1 cellular context compared by ENCODE assay signal in the genomic region with DNA sequence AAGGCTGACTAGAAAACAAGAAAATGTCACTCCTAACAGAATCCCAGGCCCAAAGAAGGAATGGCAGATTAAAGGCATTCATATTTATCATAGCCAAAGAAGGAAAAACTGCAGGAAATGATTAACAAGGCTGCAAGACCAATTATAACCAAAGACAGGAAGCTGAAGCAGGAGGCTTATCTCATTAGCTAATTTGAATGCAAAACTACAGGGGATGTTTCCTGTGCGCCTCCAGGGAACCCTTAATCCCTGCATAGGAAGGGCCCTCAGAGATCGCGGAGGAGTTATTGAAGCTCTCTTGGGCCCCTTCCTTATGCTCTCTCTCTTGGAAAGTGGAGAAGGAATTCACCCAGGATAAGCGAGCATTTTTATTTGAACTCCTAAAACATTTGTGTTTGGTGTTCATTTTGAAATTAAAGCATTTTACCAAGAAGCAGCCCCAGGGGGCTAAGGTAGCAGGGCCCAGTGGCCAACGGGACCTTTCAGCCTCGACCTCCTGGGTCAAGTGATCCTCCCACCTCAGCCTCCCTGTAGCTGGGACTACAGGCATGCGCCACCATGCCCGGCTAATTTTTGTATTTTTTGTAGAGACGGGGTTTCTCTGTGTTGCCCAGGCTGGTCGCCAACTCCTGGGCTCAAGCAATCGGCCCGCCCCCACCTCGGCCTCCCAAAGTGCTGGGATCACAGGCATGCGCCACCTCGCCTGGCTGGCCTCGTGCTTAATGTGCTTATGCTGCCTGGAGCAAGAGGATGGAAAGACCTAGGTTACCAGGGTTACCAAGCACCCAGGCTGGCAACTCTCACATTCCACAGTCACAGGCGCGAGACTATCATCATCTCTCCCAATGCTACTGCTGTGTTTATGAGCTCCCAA.
TF ChIP-seq lines count a peak whose summit lies in the region.

No MANE protein-coding gene starts in this region.

TF ChIP-seq in GM23338, 12 proteins besides CTCF, POLR2A, EP300 and RAD21 (continued from another document):
- TF ChIP-seq, protein P1, sequence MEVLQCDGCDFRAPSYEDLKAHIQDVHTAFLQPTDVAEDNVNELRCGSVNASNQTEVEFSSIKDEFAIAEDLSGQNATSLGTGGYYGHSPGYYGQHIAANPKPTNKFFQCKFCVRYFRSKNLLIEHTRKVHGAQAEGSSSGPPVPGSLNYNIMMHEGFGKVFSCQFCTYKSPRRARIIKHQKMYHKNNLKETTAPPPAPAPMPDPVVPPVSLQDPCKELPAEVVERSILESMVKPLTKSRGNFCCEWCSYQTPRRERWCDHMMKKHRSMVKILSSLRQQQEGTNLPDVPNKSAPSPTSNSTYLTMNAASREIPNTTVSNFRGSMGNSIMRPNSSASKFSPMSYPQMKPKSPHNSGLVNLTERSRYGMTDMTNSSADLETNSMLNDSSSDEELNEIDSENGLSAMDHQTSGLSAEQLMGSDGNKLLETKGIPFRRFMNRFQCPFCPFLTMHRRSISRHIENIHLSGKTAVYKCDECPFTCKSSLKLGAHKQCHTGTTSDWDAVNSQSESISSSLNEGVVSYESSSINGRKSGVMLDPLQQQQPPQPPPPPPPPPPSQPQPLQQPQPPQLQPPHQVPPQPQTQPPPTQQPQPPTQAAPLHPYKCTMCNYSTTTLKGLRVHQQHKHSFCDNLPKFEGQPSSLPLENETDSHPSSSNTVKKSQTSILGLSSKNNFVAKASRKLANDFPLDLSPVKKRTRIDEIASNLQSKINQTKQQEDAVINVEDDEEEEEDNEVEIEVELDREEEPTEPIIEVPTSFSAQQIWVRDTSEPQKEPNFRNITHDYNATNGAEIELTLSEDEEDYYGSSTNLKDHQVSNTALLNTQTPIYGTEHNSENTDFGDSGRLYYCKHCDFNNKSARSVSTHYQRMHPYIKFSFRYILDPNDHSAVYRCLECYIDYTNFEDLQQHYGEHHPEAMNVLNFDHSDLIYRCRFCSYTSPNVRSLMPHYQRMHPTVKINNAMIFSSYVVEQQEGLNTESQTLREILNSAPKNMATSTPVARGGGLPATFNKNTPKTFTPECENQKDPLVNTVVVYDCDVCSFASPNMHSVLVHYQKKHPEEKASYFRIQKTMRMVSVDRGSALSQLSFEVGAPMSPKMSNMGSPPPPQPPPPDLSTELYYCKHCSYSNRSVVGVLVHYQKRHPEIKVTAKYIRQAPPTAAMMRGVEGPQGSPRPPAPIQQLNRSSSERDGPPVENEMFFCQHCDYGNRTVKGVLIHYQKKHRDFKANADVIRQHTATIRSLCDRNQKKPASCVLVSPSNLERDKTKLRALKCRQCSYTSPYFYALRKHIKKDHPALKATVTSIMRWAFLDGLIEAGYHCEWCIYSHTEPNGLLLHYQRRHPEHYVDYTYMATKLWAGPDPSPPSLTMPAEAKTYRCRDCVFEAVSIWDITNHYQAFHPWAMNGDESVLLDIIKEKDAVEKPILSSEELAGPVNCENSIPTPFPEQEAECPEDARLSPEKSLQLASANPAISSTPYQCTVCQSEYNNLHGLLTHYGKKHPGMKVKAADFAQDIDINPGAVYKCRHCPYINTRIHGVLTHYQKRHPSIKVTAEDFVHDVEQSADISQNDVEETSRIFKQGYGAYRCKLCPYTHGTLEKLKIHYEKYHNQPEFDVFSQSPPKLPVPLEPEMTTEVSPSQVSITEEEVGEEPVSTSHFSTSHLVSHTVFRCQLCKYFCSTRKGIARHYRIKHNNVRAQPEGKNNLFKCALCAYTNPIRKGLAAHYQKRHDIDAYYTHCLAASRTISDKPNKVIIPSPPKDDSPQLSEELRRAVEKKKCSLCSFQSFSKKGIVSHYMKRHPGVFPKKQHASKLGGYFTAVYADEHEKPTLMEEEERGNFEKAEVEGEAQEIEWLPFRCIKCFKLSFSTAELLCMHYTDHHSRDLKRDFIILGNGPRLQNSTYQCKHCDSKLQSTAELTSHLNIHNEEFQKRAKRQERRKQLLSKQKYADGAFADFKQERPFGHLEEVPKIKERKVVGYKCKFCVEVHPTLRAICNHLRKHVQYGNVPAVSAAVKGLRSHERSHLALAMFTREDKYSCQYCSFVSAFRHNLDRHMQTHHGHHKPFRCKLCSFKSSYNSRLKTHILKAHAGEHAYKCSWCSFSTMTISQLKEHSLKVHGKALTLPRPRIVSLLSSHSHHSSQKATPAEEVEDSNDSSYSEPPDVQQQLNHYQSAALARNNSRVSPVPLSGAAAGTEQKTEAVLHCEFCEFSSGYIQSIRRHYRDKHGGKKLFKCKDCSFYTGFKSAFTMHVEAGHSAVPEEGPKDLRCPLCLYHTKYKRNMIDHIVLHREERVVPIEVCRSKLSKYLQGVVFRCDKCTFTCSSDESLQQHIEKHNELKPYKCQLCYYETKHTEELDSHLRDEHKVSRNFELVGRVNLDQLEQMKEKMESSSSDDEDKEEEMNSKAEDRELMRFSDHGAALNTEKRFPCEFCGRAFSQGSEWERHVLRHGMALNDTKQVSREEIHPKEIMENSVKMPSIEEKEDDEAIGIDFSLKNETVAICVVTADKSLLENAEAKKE (CRISPR knock-in tag; IDR thresholded peaks at IDR 0.05), result no peak
- TF ChIP-seq POLR2AphosphoS5 (IDR thresholded peaks at IDR 0.05; ENCODE audit: low read depth) (no peak), ZNF331 (CRISPR knock-in tag; IDR thresholded peaks at IDR 0.05; ENCODE audit: low read depth) (no peak), STAT1 (IDR thresholded peaks at IDR 0.05; ENCODE audit: unreplicated experiment) (no peak), JUNB (IDR thresholded peaks at IDR 0.05; ENCODE audit: unreplicated experiment) (no peak), EZH2phosphoT487 (IDR thresholded peaks at IDR 0.05; ENCODE audit: unreplicated experiment) (no peak), ZNF114 (CRISPR knock-in tag; IDR thresholded peaks at IDR 0.05) (no peak), CREB1 (CRISPR knock-in tag; IDR thresholded peaks at IDR 0.05; ENCODE audit: low read depth) (no peak), NANOG (IDR thresholded peaks at IDR 0.05; ENCODE audit: borderline replicate concordance) (no peak)
- TF ChIP-seq, protein P2, sequence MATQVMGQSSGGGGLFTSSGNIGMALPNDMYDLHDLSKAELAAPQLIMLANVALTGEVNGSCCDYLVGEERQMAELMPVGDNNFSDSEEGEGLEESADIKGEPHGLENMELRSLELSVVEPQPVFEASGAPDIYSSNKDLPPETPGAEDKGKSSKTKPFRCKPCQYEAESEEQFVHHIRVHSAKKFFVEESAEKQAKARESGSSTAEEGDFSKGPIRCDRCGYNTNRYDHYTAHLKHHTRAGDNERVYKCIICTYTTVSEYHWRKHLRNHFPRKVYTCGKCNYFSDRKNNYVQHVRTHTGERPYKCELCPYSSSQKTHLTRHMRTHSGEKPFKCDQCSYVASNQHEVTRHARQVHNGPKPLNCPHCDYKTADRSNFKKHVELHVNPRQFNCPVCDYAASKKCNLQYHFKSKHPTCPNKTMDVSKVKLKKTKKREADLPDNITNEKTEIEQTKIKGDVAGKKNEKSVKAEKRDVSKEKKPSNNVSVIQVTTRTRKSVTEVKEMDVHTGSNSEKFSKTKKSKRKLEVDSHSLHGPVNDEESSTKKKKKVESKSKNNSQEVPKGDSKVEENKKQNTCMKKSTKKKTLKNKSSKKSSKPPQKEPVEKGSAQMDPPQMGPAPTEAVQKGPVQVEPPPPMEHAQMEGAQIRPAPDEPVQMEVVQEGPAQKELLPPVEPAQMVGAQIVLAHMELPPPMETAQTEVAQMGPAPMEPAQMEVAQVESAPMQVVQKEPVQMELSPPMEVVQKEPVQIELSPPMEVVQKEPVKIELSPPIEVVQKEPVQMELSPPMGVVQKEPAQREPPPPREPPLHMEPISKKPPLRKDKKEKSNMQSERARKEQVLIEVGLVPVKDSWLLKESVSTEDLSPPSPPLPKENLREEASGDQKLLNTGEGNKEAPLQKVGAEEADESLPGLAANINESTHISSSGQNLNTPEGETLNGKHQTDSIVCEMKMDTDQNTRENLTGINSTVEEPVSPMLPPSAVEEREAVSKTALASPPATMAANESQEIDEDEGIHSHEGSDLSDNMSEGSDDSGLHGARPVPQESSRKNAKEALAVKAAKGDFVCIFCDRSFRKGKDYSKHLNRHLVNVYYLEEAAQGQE (IDR thresholded peaks at IDR 0.05; ENCODE audit: unreplicated experiment), result no peak
TF ChIP-seq in GM23338: peak in this region for 0.
